18 cellular contexts compared by ENCODE assay signal in genomic region chr17:72399608-72400487, GRCh38.
"Had no signal": no experiment of that assay in that cellular context is flagged by ENCODE, and none has a peak within 500 bp of the region (broad histone marks: within the 10 kb centered on the region; RNA-seq: fewer than 3 reads in every experiment).

No MANE protein-coding gene starts in this region.

- H3K27ac ChIP-seq: esophagus muscularis mucosa, psoas muscle, right lobe of liver, spleen, tibial nerve had no signal

- H3K36me3 Mint-ChIP-seq: activated naive CD8-positive, alpha-beta T cell treated with anti-CD3 and anti-CD28 coated beads, Interleukin-2, amount 10 ng/mL, durations not matched to agents 7 days and 5 days; natural killer cell; stimulated activated memory B cell treated with anti-CD40 and anti-IgM and Interleukin-4, amounts not matched to agents 10 μg/mL and 1 μg/mL and 100 μg/mL, for 72 hours had no signal

- H3K4me3 ChIP-seq: dorsolateral prefrontal cortex, esophagus muscularis mucosa, mucosa of descending colon, psoas muscle, right lobe of liver, spleen, tibial nerve had no signal

- H3K4me1 ChIP-seq: esophagus muscularis mucosa, psoas muscle, right lobe of liver, spleen, tibial nerve had no signal

- H3K27ac Mint-ChIP-seq: activated naive CD8-positive, alpha-beta T cell treated with anti-CD3 and anti-CD28 coated beads, Interleukin-2, amount 10 ng/mL, durations not matched to agents 7 days and 5 days; natural killer cell; stimulated activated memory B cell treated with anti-CD40 and anti-IgM and Interleukin-4, amounts not matched to agents 10 μg/mL and 1 μg/mL and 100 μg/mL, for 72 hours had no signal

- H3K9me3 Mint-ChIP-seq: stimulated activated memory B cell treated with anti-CD40 and anti-IgM and Interleukin-4, amounts not matched to agents 10 μg/mL and 1 μg/mL and 100 μg/mL, for 72 hours had no signal

- H3K27me3 Mint-ChIP-seq: activated naive CD8-positive, alpha-beta T cell treated with anti-CD3 and anti-CD28 coated beads, Interleukin-2, amount 10 ng/mL, durations not matched to agents 7 days and 5 days; stimulated activated memory B cell treated with anti-CD40 and anti-IgM and Interleukin-4, amounts not matched to agents 10 μg/mL and 1 μg/mL and 100 μg/mL, for 72 hours had no signal

- H3K4me1 Mint-ChIP-seq: natural killer cell; stimulated activated memory B cell treated with anti-CD40 and anti-IgM and Interleukin-4, amounts not matched to agents 10 μg/mL and 1 μg/mL and 100 μg/mL, for 72 hours had no signal

- H3K9me3 ChIP-seq: esophagus muscularis mucosa, mucosa of descending colon, psoas muscle, right lobe of liver, spleen, tibial nerve had no signal

- ATAC-seq: activated CD4-positive, CD25-positive, alpha-beta regulatory T cell treated with anti-CD3 and anti-CD28 coated beads, Interleukin-2, amount 50 U/mL, for 24 hours; mucosa of descending colon; natural killer cell; psoas muscle; stimulated activated memory B cell treated with anti-CD40 and anti-IgM and Interleukin-4, amounts not matched to agents 10 μg/mL and 1 μg/mL and 100 μg/mL, for 72 hours had no signal

- FAIRE-seq: TTC549 had no signal

- H3K27me3 ChIP-seq: dorsolateral prefrontal cortex, esophagus muscularis mucosa, right lobe of liver, spleen, tibial nerve had no signal

- H3K36me3 ChIP-seq: esophagus muscularis mucosa, right lobe of liver, spleen had no signal

- DNase-seq: activated gamma-delta T cell; activated naive CD8-positive, alpha-beta T cell treated with anti-CD3 and anti-CD28 coated beads, Interleukin-2, amount 10 ng/mL, durations not matched to agents 7 days and 5 days; activated T-cell treated with anti-CD3 and anti-CD28 coated beads, Interleukin-2, amount 50 U/mL, for 1 hour; anterior cingulate cortex; dorsolateral prefrontal cortex; head of caudate nucleus; mucosa of descending colon; natural killer cell; nucleus accumbens; psoas muscle; right lobe of liver; spleen; stimulated activated CD4-positive, alpha-beta T cell treated with anti-CD3 and anti-CD28 coated beads, Interleukin-1b, Interleukin-23, amount 100 ng/mL, for 48 hours had no signal

- H3K4me3 Mint-ChIP-seq: activated naive CD8-positive, alpha-beta T cell treated with anti-CD3 and anti-CD28 coated beads, Interleukin-2, amount 10 ng/mL, durations not matched to agents 7 days and 5 days; natural killer cell; stimulated activated memory B cell treated with anti-CD40 and anti-IgM and Interleukin-4, amounts not matched to agents 10 μg/mL and 1 μg/mL and 100 μg/mL, for 72 hours had no signal
